ENCODE assay signal across 17 cellular contexts in genomic region chr10:132151286-132151950, GRCh38. TPM values are rescaled to one million over a fixed set of nuclear protein-coding genes. Genes with fewer than 3 reads are reported as not detected.
"Had no signal": no experiment of that assay in that cellular context is flagged by ENCODE, and none has a peak within 500 bp of the region (broad histone marks: within the 10 kb centered on the region; RNA-seq: fewer than 3 reads in every experiment).

No MANE protein-coding gene starts in this region.

- ATAC-seq: esophagus mucosa; left colon; right cardiac atrium; stimulated activated effector memory CD8-positive, alpha-beta T cell treated with anti-CD3 and anti-CD28 coated beads, Interleukin-12 subunit alpha, Interleukin-12 subunit beta, amount 100 ng/mL, for 72 hours; stimulated activated naive CD8-positive, alpha-beta T cell treated with anti-CD3 and anti-CD28 coated beads, Interleukin-15, Interleukin-2, amounts not matched to agents 100 U/mL and 50 U/mL, for 24 hours had no signal

- H3K4me3 ChIP-seq: smooth muscle cell, suprapubic skin, thyroid gland, uterus had no signal

- H3K4me3 Mint-ChIP-seq: central memory CD8-positive, alpha-beta T cell; immature natural killer cell; nephron progenitor cell; stimulated activated effector memory CD8-positive, alpha-beta T cell treated with anti-CD3 and anti-CD28 coated beads, Interleukin-12 subunit alpha, Interleukin-12 subunit beta, amount 100 ng/mL, for 72 hours; type B pancreatic cell had no signal

- H3K4me1 Mint-ChIP-seq: central memory CD8-positive, alpha-beta T cell; immature natural killer cell; nephron progenitor cell; stimulated activated effector memory CD8-positive, alpha-beta T cell treated with anti-CD3 and anti-CD28 coated beads, Interleukin-12 subunit alpha, Interleukin-12 subunit beta, amount 100 ng/mL, for 72 hours had no signal

- H3K4me2 ChIP-seq: smooth muscle cell had no signal

- H3K27ac Mint-ChIP-seq: immature natural killer cell; nephron progenitor cell; stimulated activated effector memory CD8-positive, alpha-beta T cell treated with anti-CD3 and anti-CD28 coated beads, Interleukin-12 subunit alpha, Interleukin-12 subunit beta, amount 100 ng/mL, for 72 hours; type B pancreatic cell had no signal

- H3K36me3 ChIP-seq: suprapubic skin, thyroid gland, uterus had no signal

- H3K36me3 Mint-ChIP-seq: immature natural killer cell; stimulated activated effector memory CD8-positive, alpha-beta T cell treated with anti-CD3 and anti-CD28 coated beads, Interleukin-12 subunit alpha, Interleukin-12 subunit beta, amount 100 ng/mL, for 72 hours; type B pancreatic cell had no signal

- H3K9me3 Mint-ChIP-seq: central memory CD8-positive, alpha-beta T cell; immature natural killer cell; nephron progenitor cell; stimulated activated effector memory CD8-positive, alpha-beta T cell treated with anti-CD3 and anti-CD28 coated beads, Interleukin-12 subunit alpha, Interleukin-12 subunit beta, amount 100 ng/mL, for 72 hours; type B pancreatic cell had no signal

- H3K9me3 ChIP-seq: suprapubic skin, thyroid gland, uterus had no signal

- H3K27me3 ChIP-seq: suprapubic skin, thyroid gland, uterus had no signal

- H3K4me1 ChIP-seq: suprapubic skin, thyroid gland, uterus had no signal

- H3K27ac ChIP-seq: suprapubic skin, thyroid gland, uterus had no signal

- H3K27me3 Mint-ChIP-seq: central memory CD8-positive, alpha-beta T cell; type B pancreatic cell had no signal

- DNase-seq: effector memory CD4-positive, alpha-beta T cell; immature natural killer cell; left colon; midbrain; nephron progenitor cell; stimulated activated CD4-positive, alpha-beta T cell treated with anti-CD3 and anti-CD28 coated beads, Interleukin-4, amount 100 ng/mL, for 1 hour; stimulated activated CD8-positive, alpha-beta memory T cell treated with anti-CD3 and anti-CD28 coated beads, Interleukin-4, amount 100 ng/mL, for 48 hours; stimulated activated naive CD8-positive, alpha-beta T cell treated with anti-CD3 and anti-CD28 coated beads, Interleukin-15, Interleukin-2, amounts not matched to agents 100 U/mL and 50 U/mL, for 24 hours; thyroid gland; uterus had no signal

RNA-seq across cellular contexts. Expression of gene DPYSL4, which starts 35.3 kb away (rescaled TPM):
- polyA plus RNA-seq: immature natural killer cell had no signal
